In genomic region chr17:17813055-17813724, GRCh38 we compare ENCODE assay signal across 15 cellular contexts. TPM values are rescaled to one million over a fixed set of nuclear protein-coding genes. Genes with fewer than 3 reads are reported as not detected.
DNase-seq lines count a peak whose midpoint lies in the region; ATAC-seq and TF ChIP-seq lines count a peak whose summit lies in the region.
"Had no signal": no experiment of that assay in that cellular context is flagged by ENCODE, and none has a peak within 500 bp of the region (broad histone marks: within the 10 kb centered on the region; RNA-seq: fewer than 3 reads in every experiment).

No MANE protein-coding gene starts in this region.

- H4K91ac ChIP-seq in IMR-90 (ENCODE audit: insufficient read depth, low read depth, low read length) (no peak overlapping the region), trophoblast cell (ENCODE audit: low read depth, low read length) (no peak overlapping the region)

- H3K4me3 ChIP-seq in IMR-90 (ENCODE audit: insufficient read depth, low read depth, low read length) = no peak overlapping the region
- no peak overlapping the region for H3K4me3 ChIP-seq in trophoblast cell (ENCODE audit: low read depth, low read length)
- H3K4me3 ChIP-seq: cardiac muscle cell, hepatocyte had no signal

- WGBS in IMR-90 (ENCODE audit: extremely low coverage in 2 of 2, insufficient read length in 1 of 2), 2 experiments = 95% methylated on average over 7 of the region's 25 CpGs; no CpG with 5 or more reads in 1 of the 2 experiments
- WGBS in trophoblast cell (ENCODE audit: extremely low coverage, insufficient coverage, insufficient read length) = no CpG with 5 or more reads among the region's 25 CpGs

- H3K36me3 Mint-ChIP-seq in effector memory CD8-positive, alpha-beta T cell (ENCODE audit: insufficient read depth) = peaks cover 90% of the 10 kb centered on the region

- H2AK5ac ChIP-seq in IMR-90 (ENCODE audit: low read depth, low read length) (no peak overlapping the region), trophoblast cell (ENCODE audit: low read length) (no peak overlapping the region)

- H3K79me2 ChIP-seq in trophoblast cell (ENCODE audit: control insufficient read depth, insufficient read depth, low read length, poor library complexity) = peaks cover 2% of the 10 kb centered on the region

- H3K36me3 ChIP-seq in IMR-90 (ENCODE audit: control insufficient read depth, insufficient read depth, low read length) (peaks cover 66% of the 10 kb centered on the region), trophoblast cell (ENCODE audit: control insufficient read depth in 1 of 2, insufficient read depth in 2 of 2, low read length in 2 of 2) (peaks cover 64 to 72% of the 10 kb centered on the region in 2 experiments)
- H3K36me3 ChIP-seq: cardiac muscle cell had no signal

- H3K27ac ChIP-seq in IMR-90 (ENCODE audit: insufficient read depth, low read length) (no peak overlapping the region), trophoblast cell (ENCODE audit: low read depth, low read length) (no peak overlapping the region)
- H3K27ac ChIP-seq: cardiac muscle cell had no signal

- no peak overlapping the region for H3K56ac ChIP-seq in IMR-90 (ENCODE audit: extremely low read depth, insufficient read depth, low read length)

- H3K4ac ChIP-seq in IMR-90 (ENCODE audit: low read depth, low read length) (no peak overlapping the region), trophoblast cell (ENCODE audit: low read depth, low read length) (no peak overlapping the region)

- H2AFZ ChIP-seq in IMR-90 (replicated peaks; ENCODE audit: low read length, poor library complexity) = no peak overlapping the region
- H2AFZ ChIP-seq in trophoblast cell (ENCODE audit: insufficient read depth, low read length, poor library complexity) = no peak overlapping the region
- H2AFZ ChIP-seq: hepatocyte had no signal

- dilution Hi-C loops in IMR-90 (cut with HindIII; ENCODE audit: low sequenced_read_pairs, unreplicated experiment) = no loop called here

- no peak overlapping the region for H2BK20ac ChIP-seq in IMR-90 (ENCODE audit: low read depth, low read length)

- H2BK5ac ChIP-seq in IMR-90 (ENCODE audit: low read depth, low read length, poor library complexity, severe bottlenecking) = no peak overlapping the region
- H2BK5ac ChIP-seq in trophoblast cell (ENCODE audit: low read depth, low read length, poor library complexity) = no peak overlapping the region

- BruUV-seq in IMR-90 (replicated peaks; lab: Mats Ljungman, UMichigan) = no TSS peak

- H3K9ac ChIP-seq in IMR-90 (ENCODE audit: low read depth, low read length) (no peak overlapping the region), trophoblast cell (ENCODE audit: low read length) (no peak overlapping the region)

- no peak overlapping the region for H3K18ac ChIP-seq in IMR-90 (ENCODE audit: low read depth, low read length)
- peak overlapping the region; percentile 14 for H3K18ac ChIP-seq in trophoblast cell (ENCODE audit: low read length)

- CTCF ChIA-PET in IMR-90 (lab: Yijun Ruan, JAX) = no interaction called here

- no peak for ATAC-seq in IMR-90 (ENCODE audit: low read depth)
- ATAC-seq in effector memory CD8-positive, alpha-beta T cell (replicated peaks) = no peak

- no peaks in the 10 kb centered on the region for H3K9me3 ChIP-seq in IMR-90 (ENCODE audit: control insufficient read depth, insufficient read depth, low read length)
- H3K9me3 ChIP-seq in trophoblast cell (ENCODE audit: insufficient read depth, low read depth, low read length) = no peaks in the 10 kb centered on the region
- H3K9me3 ChIP-seq: BE2C had no signal

- no peak overlapping the region for H4K8ac ChIP-seq in IMR-90 (ENCODE audit: low read depth in 2 of 2, low read length in 2 of 2)
- H4K8ac ChIP-seq in trophoblast cell (ENCODE audit: low read depth, low read length) = no peak overlapping the region

- no peak overlapping the region for H4K12ac ChIP-seq in trophoblast cell (ENCODE audit: low read depth, low read length)

- H3K9me3 Mint-ChIP-seq in effector memory CD8-positive, alpha-beta T cell = no peaks in the 10 kb centered on the region
- H3K9me3 Mint-ChIP-seq: activated naive CD8-positive, alpha-beta T cell treated with anti-CD3 and anti-CD28 coated beads, Interleukin-2, amount 10 ng/mL, durations not matched to agents 7 days and 5 days; T-helper 2 cell treated with Interferon-gamma antibody and Interleukin-4, amounts not matched to agents 5 μg/mL and 100 μg/mL, for 36 hours had no signal

- H3K4me2 ChIP-seq in IMR-90 (ENCODE audit: low read depth, low read length) = no peak overlapping the region
- no peak overlapping the region for H3K4me2 ChIP-seq in trophoblast cell (ENCODE audit: low read length)

- no peak overlapping the region for H4K5ac ChIP-seq in IMR-90 (ENCODE audit: low read depth, low read length)

- H3K14ac ChIP-seq in IMR-90 (replicated peaks; ENCODE audit: low read depth, low read length) (no peak overlapping the region), trophoblast cell (ENCODE audit: low read length) (no peak overlapping the region)

- H3K27me3 ChIP-seq in IMR-90 (ENCODE audit: control insufficient read depth, insufficient read depth, low read length) (no peaks in the 10 kb centered on the region), trophoblast cell (ENCODE audit: insufficient read depth, low read length) (no peaks in the 10 kb centered on the region)
- H3K27me3 ChIP-seq: BE2C, cardiac muscle cell, hepatocyte had no signal

- H3K4me1 ChIP-seq in IMR-90 (ENCODE audit: control insufficient read depth, insufficient read depth, low read length) (peaks cover 11% of the 10 kb centered on the region), trophoblast cell (ENCODE audit: control insufficient read depth in 1 of 2, insufficient read depth in 2 of 2, low read length in 2 of 2) (peaks cover 21 to 29% of the 10 kb centered on the region in 2 experiments)

- in situ Hi-C loops in IMR-90 (cut with MboI; ENCODE audit: low sequenced_read_pairs) = no loop called here

- H2BK120ac ChIP-seq in IMR-90 (ENCODE audit: low read depth, low read length) = no peak overlapping the region
- H2BK120ac ChIP-seq in trophoblast cell (ENCODE audit: insufficient read depth, low read length, poor library complexity) = no peak overlapping the region

- peaks cover 56% of the 10 kb centered on the region for H4K20me1 ChIP-seq in IMR-90 (ENCODE audit: insufficient read depth, low read length)

- POLR2A ChIA-PET in IMR-90 (lab: Charles Lee; ENCODE audit: unreplicated experiment) = no interaction called here

- H2BK12ac ChIP-seq in trophoblast cell (ENCODE audit: low read length) = no peak overlapping the region

- H2AK9ac ChIP-seq in IMR-90 (replicated peaks; ENCODE audit: low read depth, low read length, poor library complexity) = peak overlapping the region; percentile 15

- peaks cover 3% of the 10 kb centered on the region; the same call in 1 of the 2 replicates for H3K9me1 ChIP-seq in IMR-90 (ENCODE audit: insufficient read depth, low read length)

- H3K27ac Mint-ChIP-seq in effector memory CD8-positive, alpha-beta T cell = peak overlapping the region; percentile 13 to 67
- H3K27ac Mint-ChIP-seq: T-helper 2 cell treated with Interferon-gamma antibody and Interleukin-4, amounts not matched to agents 5 μg/mL and 100 μg/mL, for 36 hours had no signal

- intact Hi-C loops in IMR-90 (cut with micrococcal nuclease) = no loop called here

- peaks cover 3 to 33% of the 10 kb centered on the region in 2 experiments; a peak in 2 of 4 replicates for H3K79me1 ChIP-seq in IMR-90 (ENCODE audit: low read depth in 1 of 2, low read length in 2 of 2)
- H3K79me1 ChIP-seq in trophoblast cell (ENCODE audit: low read length) = peaks cover 13% of the 10 kb centered on the region

- peak overlapping the region; percentile 10 to 13 for H3K4me3 Mint-ChIP-seq in effector memory CD8-positive, alpha-beta T cell
- H3K4me3 Mint-ChIP-seq: activated naive CD8-positive, alpha-beta T cell treated with anti-CD3 and anti-CD28 coated beads, Interleukin-2, amount 10 ng/mL, durations not matched to agents 7 days and 5 days; T-helper 2 cell treated with Interferon-gamma antibody and Interleukin-4, amounts not matched to agents 5 μg/mL and 100 μg/mL, for 36 hours had no signal

- TF ChIP-seq RAD21 in IMR-90 (IDR thresholded peaks at IDR 0.05; ENCODE audit: low read length) = no peak

- H2BK15ac ChIP-seq in IMR-90 (ENCODE audit: low read depth, low read length) = no peak overlapping the region

- no peak for TF ChIP-seq CTCF in IMR-90 (conservative IDR thresholded peaks at IDR 0.05; ENCODE audit: low read depth, low read length)

- peaks cover 0 to 10% of the 10 kb centered on the region in 2 donors for H3K4me1 Mint-ChIP-seq in effector memory CD8-positive, alpha-beta T cell (ENCODE audit: low read depth in 2 of 2)

- TF ChIP-seq POLR2A in GM18526 (IDR thresholded peaks at IDR 0.05; ENCODE audit: extremely low read depth, insufficient read length) (peak; percentile 9), IMR-90 (IDR thresholded peaks at IDR 0.05; ENCODE audit: low read depth, low read length) (no peak)

- DNase-seq in IMR-90 (no peak), trophoblast cell (no peak), NCI-H774 (lab: John Stamatoyannopoulos, UW) (no peak), NCI-H69 (lab: John Stamatoyannopoulos, UW) (no peak), UCSD-AML1 (lab: John Stamatoyannopoulos, UW; ENCODE audit: unreplicated experiment) (no peak)
- no peak for DNase-seq in effector memory CD8-positive, alpha-beta T cell
- DNase-seq: effector memory CD4-positive, alpha-beta T cell; NCI-H2029; stimulated activated CD4-positive, alpha-beta T cell treated with anti-CD3 and anti-CD28 coated beads, Interleukin-1b, Interleukin-23, amount 100 ng/mL, for 48 hours had no signal

- H3K27me3 Mint-ChIP-seq in effector memory CD8-positive, alpha-beta T cell = no peaks in the 10 kb centered on the region
- H3K27me3 Mint-ChIP-seq: activated naive CD8-positive, alpha-beta T cell treated with anti-CD3 and anti-CD28 coated beads, Interleukin-2, amount 10 ng/mL, durations not matched to agents 7 days and 5 days had no signal

- no peak overlapping the region for H3K23ac ChIP-seq in IMR-90 (ENCODE audit: low read depth, low read length)
- H3K23ac ChIP-seq in trophoblast cell (ENCODE audit: low read length) = no peak overlapping the region

TF ChIP-seq in IMR-90, 13 proteins besides CTCF, POLR2A, EP300 and RAD21:
- TF ChIP-seq BHLHE40 (IDR thresholded peaks at IDR 0.05; ENCODE audit: low read depth, low read length) (no peak), CEBPB (IDR thresholded peaks at IDR 0.05; ENCODE audit: low read depth, low read length) (no peak), NFE2L2 (IDR thresholded peaks at IDR 0.05; ENCODE audit: low read depth, low read length) (no peak)

RNA-seq across cellular contexts. Expression of gene SREBF1, which starts 23.6 kb away (rescaled TPM):
- 3.3 and 3.4 TPM in 2 replicates for total RNA-seq in IMR-90 (2012; rRNA removed)
- 20.4 and 22.3 TPM in 2 replicates for polyA plus RNA-seq in IMR-90 (2012; rRNA removed)
- polyA plus RNA-seq in IMR-90 (2012; cell fraction: cytosol; rRNA removed) = 16.2 and 23.6 TPM in 2 replicates
- 82.8 and 188 TPM in 2 replicates for polyA plus RNA-seq in IMR-90 (2012; cell fraction: nucleus; rRNA removed; ENCODE audit: low replicate concordance)
- polyA plus RNA-seq in trophoblast cell (2013) = 95.5 and 107 TPM in 2 replicates
